Comparison of ENCODE assay signal across 27 cellular contexts in genomic region chr17:67686246-67686645, GRCh38.
"Had no signal": no experiment of that assay in that cellular context is flagged by ENCODE, and none has a peak within 500 bp of the region (broad histone marks: within the 10 kb centered on the region; RNA-seq: fewer than 3 reads in every experiment).

No MANE protein-coding gene starts in this region.

- H3K27ac Mint-ChIP-seq: activated CD4-positive, alpha-beta T cell treated with anti-CD3 and anti-CD28 coated beads, Interleukin-2, amount 10 ng/mL, durations not matched to agents 7 days and 5 days; activated naive CD4-positive, alpha-beta T cell treated with anti-CD3 and anti-CD28 coated beads, Interleukin-2, amount 10 ng/mL, durations not matched to agents 7 days and 5 days; activated naive CD8-positive, alpha-beta T cell treated with anti-CD3 and anti-CD28 coated beads, Interleukin-2, amount 50 U/mL, for 24 hours; dendritic cell treated with granulocyte-macrophage colony-stimulating factor and Interleukin-4, amounts not matched to agents 40 ng/mL and 50 ng/mL, for 4 days; neural progenitor cell; stimulated activated effector memory CD8-positive, alpha-beta T cell treated with anti-CD3 and anti-CD28 coated beads, Interleukin-12 subunit alpha, Interleukin-12 subunit beta, amount 100 ng/mL, for 72 hours had no signal

- H3K36me3 ChIP-seq: cardiac muscle cell, neural progenitor cell, suprapubic skin, tibial nerve, WERI-Rb-1 had no signal

- FAIRE-seq: endometrium, small intestine, urothelium cell line had no signal

- H3K9me3 Mint-ChIP-seq: activated CD4-positive, alpha-beta T cell treated with anti-CD3 and anti-CD28 coated beads, Interleukin-2, amount 10 ng/mL, durations not matched to agents 7 days and 5 days; activated naive CD4-positive, alpha-beta T cell treated with anti-CD3 and anti-CD28 coated beads, Interleukin-2, amount 10 ng/mL, durations not matched to agents 7 days and 5 days; activated naive CD8-positive, alpha-beta T cell treated with anti-CD3 and anti-CD28 coated beads, Interleukin-2, amount 50 U/mL, for 24 hours; dendritic cell treated with granulocyte-macrophage colony-stimulating factor and Interleukin-4, amounts not matched to agents 40 ng/mL and 50 ng/mL, for 4 days; neural progenitor cell; stimulated activated effector memory CD8-positive, alpha-beta T cell treated with anti-CD3 and anti-CD28 coated beads, Interleukin-12 subunit alpha, Interleukin-12 subunit beta, amount 100 ng/mL, for 72 hours; stimulated activated naive CD8-positive, alpha-beta T cell treated with anti-CD3 and anti-CD28 coated beads, Interleukin-15, amount 100 ng/mL, for 72 hours had no signal

- H3K9me3 ChIP-seq: body of pancreas, lower lobe of right lung, mucosa of descending colon, suprapubic skin, tibial nerve had no signal

- H3K4me1 ChIP-seq: foreskin keratinocyte, neural progenitor cell, suprapubic skin had no signal

- H3K27me3 ChIP-seq: body of pancreas, cardiac muscle cell, foreskin keratinocyte, neural progenitor cell, suprapubic skin, tibial nerve had no signal

- H3K4me3 ChIP-seq: body of pancreas, cardiac muscle cell, lower lobe of right lung, mucosa of descending colon, neural progenitor cell, suprapubic skin, tibial nerve had no signal

- H3K27me3 Mint-ChIP-seq: activated CD4-positive, alpha-beta T cell treated with anti-CD3 and anti-CD28 coated beads, Interleukin-2, amount 10 ng/mL, durations not matched to agents 7 days and 5 days; activated naive CD4-positive, alpha-beta T cell treated with anti-CD3 and anti-CD28 coated beads, Interleukin-2, amount 10 ng/mL, durations not matched to agents 7 days and 5 days; activated naive CD8-positive, alpha-beta T cell treated with anti-CD3 and anti-CD28 coated beads, Interleukin-2, amount 50 U/mL, for 24 hours; dendritic cell treated with granulocyte-macrophage colony-stimulating factor and Interleukin-4, amounts not matched to agents 40 ng/mL and 50 ng/mL, for 4 days; stimulated activated naive CD8-positive, alpha-beta T cell treated with anti-CD3 and anti-CD28 coated beads, Interleukin-15, amount 100 ng/mL, for 72 hours had no signal

- H3K4me1 Mint-ChIP-seq: activated CD4-positive, alpha-beta T cell treated with anti-CD3 and anti-CD28 coated beads, Interleukin-2, amount 10 ng/mL, durations not matched to agents 7 days and 5 days; stimulated activated effector memory CD8-positive, alpha-beta T cell treated with anti-CD3 and anti-CD28 coated beads, Interleukin-12 subunit alpha, Interleukin-12 subunit beta, amount 100 ng/mL, for 72 hours had no signal

- H3K36me3 Mint-ChIP-seq: neural progenitor cell had no signal

- DNase-seq: activated CD4-positive, alpha-beta T cell treated with anti-CD3 and anti-CD28 coated beads, Interleukin-2, amount 10 ng/mL, durations not matched to agents 7 days and 5 days; activated CD4-positive, CD25-positive, alpha-beta regulatory T cell treated with anti-CD3 and anti-CD28 coated beads, Interleukin-2, amount 50 U/mL, for 72 hours; activated CD8-positive, alpha-beta memory T cell treated with anti-CD3 and anti-CD28 coated beads, Interleukin-2, amount 50 U/mL, for 4 hours; activated effector memory CD4-positive, alpha-beta T cell treated with Interleukin-2 at 50 U/mL for 16 hours; activated naive CD4-positive, alpha-beta T cell treated with anti-CD3 and anti-CD28 coated beads, Interleukin-2, amount 10 ng/mL, durations not matched to agents 7 days and 5 days; activated naive CD8-positive, alpha-beta T cell treated with anti-CD3 and anti-CD28 coated beads, Interleukin-2, amount 50 U/mL, for 24 hours; body of pancreas; effector CD4-positive, alpha-beta T cell; foreskin keratinocyte; lower lobe of right lung; mesendoderm; mucosa of descending colon; small intestine; stimulated activated CD4-positive, alpha-beta T cell treated with anti-CD3 and anti-CD28 coated beads, Interleukin-2, amount 100 ng/mL, for 24 hours; stimulated activated naive CD8-positive, alpha-beta T cell treated with anti-CD3 and anti-CD28 coated beads, Interleukin-15, amount 100 ng/mL, for 72 hours; T-helper 2 cell; WERI-Rb-1 had no signal

- H3K4me3 Mint-ChIP-seq: activated CD4-positive, alpha-beta T cell treated with anti-CD3 and anti-CD28 coated beads, Interleukin-2, amount 10 ng/mL, durations not matched to agents 7 days and 5 days; activated naive CD4-positive, alpha-beta T cell treated with anti-CD3 and anti-CD28 coated beads, Interleukin-2, amount 10 ng/mL, durations not matched to agents 7 days and 5 days; activated naive CD8-positive, alpha-beta T cell treated with anti-CD3 and anti-CD28 coated beads, Interleukin-2, amount 50 U/mL, for 24 hours; dendritic cell treated with granulocyte-macrophage colony-stimulating factor and Interleukin-4, amounts not matched to agents 40 ng/mL and 50 ng/mL, for 4 days; neural progenitor cell; stimulated activated effector memory CD8-positive, alpha-beta T cell treated with anti-CD3 and anti-CD28 coated beads, Interleukin-12 subunit alpha, Interleukin-12 subunit beta, amount 100 ng/mL, for 72 hours; stimulated activated naive CD8-positive, alpha-beta T cell treated with anti-CD3 and anti-CD28 coated beads, Interleukin-15, amount 100 ng/mL, for 72 hours had no signal

- H3K27ac ChIP-seq: body of pancreas, cardiac muscle cell, foreskin keratinocyte, lower lobe of right lung, neural progenitor cell, suprapubic skin, tibial nerve had no signal

- H2AFZ ChIP-seq: neural progenitor cell had no signal

- H3K9ac ChIP-seq: neural progenitor cell had no signal

- H3K4me2 ChIP-seq: neural progenitor cell had no signal

- ATAC-seq: activated naive CD8-positive, alpha-beta T cell treated with anti-CD3 and anti-CD28 coated beads, Interleukin-2, amount 50 U/mL, for 24 hours; body of pancreas; foreskin keratinocyte; left lobe of liver; lower lobe of right lung; mucosa of descending colon; sciatic nerve; stimulated activated effector memory CD8-positive, alpha-beta T cell treated with anti-CD3 and anti-CD28 coated beads, Interleukin-12 subunit alpha, Interleukin-12 subunit beta, amount 100 ng/mL, for 72 hours; stimulated activated naive CD8-positive, alpha-beta T cell treated with anti-CD3 and anti-CD28 coated beads, Interleukin-15, amount 100 ng/mL, for 72 hours had no signal
